30 cellular contexts compared by ENCODE assay signal in genomic region chr2:195606179-195606578, GRCh38.
"Had no signal": no experiment of that assay in that cellular context is flagged by ENCODE, and none has a peak within 500 bp of the region (broad histone marks: within the 10 kb centered on the region; RNA-seq: fewer than 3 reads in every experiment).

No MANE protein-coding gene starts in this region.

- H3K36me3 ChIP-seq: colonic mucosa, esophagus muscularis mucosa, gastroesophageal sphincter, heart left ventricle, left lung, neural progenitor cell, prostate gland, right atrium auricular region, suprapubic skin, transverse colon, upper lobe of right lung, vagina had no signal

- H3K79me2 ChIP-seq: hepatocyte had no signal

- H3K4me3 ChIP-seq: colonic mucosa, esophagus muscularis mucosa, gastroesophageal sphincter, heart left ventricle, hepatocyte, left lung, neural progenitor cell, prostate gland, right atrium auricular region, smooth muscle cell, suprapubic skin, transverse colon, upper lobe of right lung, vagina had no signal

- H3K27me3 Mint-ChIP-seq: naive thymus-derived CD4-positive, alpha-beta T cell; stimulated activated naive CD8-positive, alpha-beta T cell treated with anti-CD3 and anti-CD28 coated beads, Interleukin-15, Interleukin-2, amounts not matched to agents 100 ng/mL and 50 ng/mL, for 24 hours had no signal

- H3K4me1 Mint-ChIP-seq: neural progenitor cell had no signal

- DNase-seq: colonic mucosa; dermis blood vessel endothelial cell; effector memory CD4-positive, alpha-beta T cell; foreskin keratinocyte; heart left ventricle; kidney; left cardiac atrium; left lung; mesenchymal stem cell; midbrain; naive thymus-derived CD4-positive, alpha-beta T cell; stimulated activated CD4-positive, alpha-beta T cell treated with anti-CD3 and anti-CD28 coated beads, Interleukin-12 subunit alpha, Interleukin-12 subunit beta, amount 100 ng/mL, for 4 hours; stimulated activated CD4-positive, alpha-beta T cell treated with anti-CD3 and anti-CD28 coated beads, Interleukin-1b, Interleukin-23, amount 100 ng/mL, for 48 hours; stimulated activated CD4-positive, alpha-beta T cell treated with anti-CD3 and anti-CD28 coated beads, Interleukin-4, amount 100 ng/mL, for 1 hour; stimulated activated CD8-positive, alpha-beta memory T cell treated with anti-CD3 and anti-CD28 coated beads, Interleukin-4, amount 100 ng/mL, for 48 hours; transverse colon; upper lobe of right lung had no signal

- H3K4me2 ChIP-seq: hepatocyte, neural progenitor cell, smooth muscle cell had no signal

- H3K4me3 Mint-ChIP-seq: naive thymus-derived CD4-positive, alpha-beta T cell; nephron; neural progenitor cell; stimulated activated naive CD8-positive, alpha-beta T cell treated with anti-CD3 and anti-CD28 coated beads, Interleukin-15, Interleukin-2, amounts not matched to agents 100 ng/mL and 50 ng/mL, for 24 hours had no signal

- H3K27ac Mint-ChIP-seq: nephron; neural progenitor cell; stimulated activated naive CD8-positive, alpha-beta T cell treated with anti-CD3 and anti-CD28 coated beads, Interleukin-15, Interleukin-2, amounts not matched to agents 100 ng/mL and 50 ng/mL, for 24 hours had no signal

- H3K27ac ChIP-seq: colonic mucosa, esophagus muscularis mucosa, foreskin keratinocyte, gastroesophageal sphincter, hepatocyte, left lung, neural progenitor cell, prostate gland, right atrium auricular region, suprapubic skin, transverse colon, upper lobe of right lung, vagina had no signal

- H3K36me3 Mint-ChIP-seq: neural progenitor cell had no signal

- H3K4me1 ChIP-seq: colonic mucosa, esophagus muscularis mucosa, gastroesophageal sphincter, neural progenitor cell, prostate gland, transverse colon had no signal

- H3K9ac ChIP-seq: neural progenitor cell had no signal

- FAIRE-seq: endothelial cell of umbilical vein, kidney had no signal

- H3K27me3 ChIP-seq: colonic mucosa, esophagus muscularis mucosa, foreskin keratinocyte, gastroesophageal sphincter, heart left ventricle, hepatocyte, left lung, neural progenitor cell, right atrium auricular region, suprapubic skin, transverse colon, upper lobe of right lung, vagina had no signal

- ATAC-seq: foreskin keratinocyte; gastroesophageal sphincter; heart left ventricle; left cardiac atrium; left lung; naive thymus-derived CD4-positive, alpha-beta T cell; sciatic nerve; upper lobe of right lung had no signal

- H3K9me3 Mint-ChIP-seq: nephron; neural progenitor cell; stimulated activated naive CD8-positive, alpha-beta T cell treated with anti-CD3 and anti-CD28 coated beads, Interleukin-15, Interleukin-2, amounts not matched to agents 100 ng/mL and 50 ng/mL, for 24 hours had no signal

- H3K9me3 ChIP-seq: colonic mucosa, esophagus muscularis mucosa, gastroesophageal sphincter, heart left ventricle, left lung, prostate gland, right atrium auricular region, suprapubic skin, transverse colon, upper lobe of right lung, vagina had no signal

- H2AFZ ChIP-seq: hepatocyte, neural progenitor cell had no signal
